In the genomic region with DNA sequence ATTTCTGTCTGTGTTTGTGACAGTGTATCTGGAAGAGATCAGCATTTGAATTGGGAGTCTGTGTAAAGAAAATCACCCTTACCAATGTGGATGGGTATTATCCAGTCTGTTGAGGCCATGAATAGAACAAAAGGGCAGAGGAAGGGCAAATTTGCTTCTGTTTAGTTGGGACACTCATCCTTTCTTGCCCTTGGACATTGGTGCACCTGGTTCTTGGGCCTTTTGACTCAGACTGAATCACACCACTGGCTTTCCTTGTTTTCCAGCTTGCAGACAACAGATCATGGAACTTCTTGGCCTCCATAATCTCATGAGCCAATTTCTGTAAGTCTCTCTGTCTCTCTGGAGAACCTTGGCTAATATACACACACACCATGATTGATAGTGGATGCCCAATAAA, we compare ENCODE assay signal across 22 cellular contexts.
DNase-seq lines count a peak whose midpoint lies in the region; ATAC-seq and TF ChIP-seq lines count a peak whose summit lies in the region.
"Had no signal": no experiment of that assay in that cellular context is flagged by ENCODE, and none has a peak within 500 bp of the region (broad histone marks: within the 10 kb centered on the region; RNA-seq: fewer than 3 reads in every experiment).

No MANE protein-coding gene starts in this region.

- H3K4me3 ChIP-seq in epithelial cell of esophagus (ENCODE audit: low read length) = no peak overlapping the region
- H3K4me3 ChIP-seq: BLaER1 had no signal

- POLR2A ChIA-PET in WTC11 (lab: Charles Lee) = no interaction called here

- peaks cover 8% of the 10 kb centered on the region for H3K4me1 Mint-ChIP-seq in WTC11
- H3K4me1 Mint-ChIP-seq: CD14-positive monocyte; CD4-positive, alpha-beta memory T cell; CD4-positive, CD25-positive, alpha-beta regulatory T cell; CD8-positive, alpha-beta memory T cell had no signal

- no peaks in the 10 kb centered on the region for H3K27me3 Mint-ChIP-seq in WTC11 (ENCODE audit: low read depth)
- H3K27me3 Mint-ChIP-seq: CD4-positive, alpha-beta memory T cell; CD4-positive, CD25-positive, alpha-beta regulatory T cell; CD8-positive, alpha-beta memory T cell had no signal

- TF ChIP-seq CTCF in WTC11 (IDR thresholded peaks at IDR 0.05) = no peak
- no peak for TF ChIP-seq CTCF in epithelial cell of esophagus (IDR thresholded peaks at IDR 0.05; ENCODE audit: insufficient read depth, low read depth, low read length, missing control alignments)

- 0 out of 2 replicates have a peak, but pooled peaks cover 3% of the 10 kb centered on the region for H3K9me3 Mint-ChIP-seq in WTC11
- H3K9me3 Mint-ChIP-seq: CD4-positive, alpha-beta memory T cell; CD8-positive, alpha-beta memory T cell had no signal

- DNase-seq in LHCN-M2 (ENCODE audit: low read depth) (peak; percentile 60), WTC11 (ENCODE audit: low spot score) (no peak), epithelial cell of esophagus (ENCODE audit: low read depth) (peak; percentile 5), NCI-H345 (lab: John Stamatoyannopoulos, UW) (no peak), DMS53 treated with DMSO at 0.1 percent for 48 hours (lab: John Stamatoyannopoulos, UW; ENCODE audit: unreplicated experiment) (no peak), activated gamma-delta T cell (lab: John Stamatoyannopoulos, UW) (no peak)
- DNase-seq: 8988T; ACHN; BE2C; C1 segment of cervical spinal cord; CD4-positive, alpha-beta memory T cell; CD4-positive, CD25-positive, alpha-beta regulatory T cell; CD8-positive, alpha-beta memory T cell; COR-L47; DMS 273 treated with DMSO at 0.1 percent for 48 hours; DMS153; DMS53; DMS79 treated with DMSO at 0.1 percent for 48 hours; GF-D8 had no signal

- H3K27ac Mint-ChIP-seq in WTC11 = peak overlapping the region; percentile 17; the same call in 1 of the 2 replicates
- H3K27ac Mint-ChIP-seq: CD14-positive monocyte; CD4-positive, alpha-beta memory T cell; CD8-positive, alpha-beta memory T cell had no signal

- ATAC-seq in WTC11 (no peak), HG03139 (IDR thresholded peaks at IDR 0.05; ENCODE audit: unreplicated experiment) (no peak)

- no peak overlapping the region for H3K4me3 Mint-ChIP-seq in WTC11
- H3K4me3 Mint-ChIP-seq: CD14-positive monocyte; CD4-positive, alpha-beta memory T cell; CD4-positive, CD25-positive, alpha-beta regulatory T cell; CD8-positive, alpha-beta memory T cell had no signal

- no peaks in the 10 kb centered on the region; the same call in 1 of the 2 replicates for H3K36me3 Mint-ChIP-seq in WTC11
- H3K36me3 Mint-ChIP-seq: CD14-positive monocyte had no signal

- CTCF ChIA-PET in WTC11 (lab: Charles Lee) = no interaction called here

TF ChIP-seq in WTC11, 78 proteins besides CTCF, POLR2A, EP300 and RAD21:
- TF ChIP-seq FOXJ3 (CRISPR knock-in tag; IDR thresholded peaks at IDR 0.05; ENCODE audit: borderline replicate concordance) = no peak
- TF ChIP-seq, protein P1, sequence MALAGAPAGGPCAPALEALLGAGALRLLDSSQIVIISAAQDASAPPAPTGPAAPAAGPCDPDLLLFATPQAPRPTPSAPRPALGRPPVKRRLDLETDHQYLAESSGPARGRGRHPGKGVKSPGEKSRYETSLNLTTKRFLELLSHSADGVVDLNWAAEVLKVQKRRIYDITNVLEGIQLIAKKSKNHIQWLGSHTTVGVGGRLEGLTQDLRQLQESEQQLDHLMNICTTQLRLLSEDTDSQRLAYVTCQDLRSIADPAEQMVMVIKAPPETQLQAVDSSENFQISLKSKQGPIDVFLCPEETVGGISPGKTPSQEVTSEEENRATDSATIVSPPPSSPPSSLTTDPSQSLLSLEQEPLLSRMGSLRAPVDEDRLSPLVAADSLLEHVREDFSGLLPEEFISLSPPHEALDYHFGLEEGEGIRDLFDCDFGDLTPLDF (CRISPR knock-in tag; IDR thresholded peaks at IDR 0.05) = no peak
- TF ChIP-seq, protein P2, sequence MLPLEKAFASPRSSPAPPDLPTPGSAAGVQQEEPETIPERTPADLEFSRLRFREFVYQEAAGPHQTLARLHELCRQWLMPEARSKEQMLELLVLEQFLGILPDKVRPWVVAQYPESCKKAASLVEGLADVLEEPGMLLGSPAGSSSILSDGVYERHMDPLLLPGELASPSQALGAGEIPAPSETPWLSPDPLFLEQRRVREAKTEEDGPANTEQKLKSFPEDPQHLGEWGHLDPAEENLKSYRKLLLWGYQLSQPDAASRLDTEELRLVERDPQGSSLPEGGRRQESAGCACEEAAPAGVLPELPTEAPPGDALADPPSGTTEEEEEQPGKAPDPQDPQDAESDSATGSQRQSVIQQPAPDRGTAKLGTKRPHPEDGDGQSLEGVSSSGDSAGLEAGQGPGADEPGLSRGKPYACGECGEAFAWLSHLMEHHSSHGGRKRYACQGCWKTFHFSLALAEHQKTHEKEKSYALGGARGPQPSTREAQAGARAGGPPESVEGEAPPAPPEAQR (CRISPR knock-in tag; IDR thresholded peaks at IDR 0.05) = no peak
- no peak for TF ChIP-seq CREB1 (CRISPR knock-in tag; IDR thresholded peaks at IDR 0.05)
- TF ChIP-seq, protein P3, sequence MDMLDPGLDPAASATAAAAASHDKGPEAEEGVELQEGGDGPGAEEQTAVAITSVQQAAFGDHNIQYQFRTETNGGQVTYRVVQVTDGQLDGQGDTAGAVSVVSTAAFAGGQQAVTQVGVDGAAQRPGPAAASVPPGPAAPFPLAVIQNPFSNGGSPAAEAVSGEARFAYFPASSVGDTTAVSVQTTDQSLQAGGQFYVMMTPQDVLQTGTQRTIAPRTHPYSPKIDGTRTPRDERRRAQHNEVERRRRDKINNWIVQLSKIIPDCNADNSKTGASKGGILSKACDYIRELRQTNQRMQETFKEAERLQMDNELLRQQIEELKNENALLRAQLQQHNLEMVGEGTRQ (CRISPR knock-in tag; IDR thresholded peaks at IDR 0.05) = no peak
- TF ChIP-seq RELA (CRISPR knock-in tag; IDR thresholded peaks at IDR 0.05; ENCODE audit: borderline replicate concordance) = no peak

Comparison
In these comparisons a context has a peak if more than half of its experiments do, and no peak if none do; other contexts are left out.
1. DNase-seq: peak in LHCN-M2 (single experiment) and epithelial cell of esophagus (single experiment); none in WTC11 (single experiment), NCI-H345 (single experiment), DMS53 treated with DMSO at 0.1 percent for 48 hours (single experiment) and activated gamma-delta T cell (single experiment).